Comparison of ENCODE assay signal across 20 cellular contexts in genomic region chr12:66020481-66020880, GRCh38.
"Had no signal": no experiment of that assay in that cellular context is flagged by ENCODE, and none has a peak within 500 bp of the region (broad histone marks: within the 10 kb centered on the region; RNA-seq: fewer than 3 reads in every experiment).

No MANE protein-coding gene starts in this region.

- DNase-seq: colonic mucosa; cortex of kidney; effector CD8-positive, alpha-beta T cell; effector memory CD8-positive, alpha-beta T cell; endodermal cell; erythroblast; foreskin keratinocyte; glutamatergic neuron; head of caudate nucleus; heart right ventricle; hippocampal formation; left cardiac atrium; left lung; left ventricle myocardium superior; lower lobe of right lung; mesenchymal stem cell; midbrain; naive thymus-derived CD4-positive, alpha-beta T cell had no signal

- H3K27ac ChIP-seq: colonic mucosa, epithelial cell of prostate, foreskin keratinocyte, gastroesophageal sphincter, heart right ventricle, left lung, lower lobe of right lung had no signal

- H3K4me3 ChIP-seq: colonic mucosa, gastroesophageal sphincter, heart right ventricle, left lung, lower lobe of right lung had no signal

- H3K4me1 ChIP-seq: colonic mucosa, gastroesophageal sphincter, heart right ventricle, left lung, lower lobe of right lung had no signal

- H3K27me3 ChIP-seq: colonic mucosa, foreskin keratinocyte, heart right ventricle had no signal

- H3K36me3 ChIP-seq: colonic mucosa, gastroesophageal sphincter, heart right ventricle, left lung, lower lobe of right lung had no signal
